8 cellular contexts compared by ENCODE assay signal in the genomic region with DNA sequence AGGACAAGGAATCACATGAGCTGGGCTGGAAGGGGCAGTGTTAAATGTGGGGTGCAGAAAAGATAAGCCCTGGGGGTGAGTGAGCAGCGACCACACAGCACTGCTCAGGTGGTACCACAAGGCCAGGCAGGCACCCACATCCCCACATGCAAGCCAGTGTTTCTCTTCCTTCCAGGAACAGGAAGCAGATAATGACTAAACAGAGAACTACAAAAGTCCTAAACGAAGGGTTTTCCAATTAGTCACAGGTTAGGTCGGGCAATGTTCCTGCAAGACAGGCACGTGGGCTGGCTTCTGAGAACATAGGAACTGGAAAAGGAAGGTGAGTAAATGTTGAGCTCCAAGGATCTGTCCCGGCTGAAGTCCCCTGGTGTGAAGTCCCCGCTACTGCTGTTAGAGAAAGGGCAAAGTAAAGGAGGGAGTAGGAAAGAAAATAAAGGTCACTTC. TPM values are rescaled to one million over a fixed set of nuclear protein-coding genes. Genes with fewer than 3 reads are reported as not detected.
DNase-seq lines count a peak whose midpoint lies in the region; ATAC-seq and TF ChIP-seq lines count a peak whose summit lies in the region.

No MANE protein-coding gene starts in this region.

- intact Hi-C loops in adrenal gland (cut with DNase I), result no loop called here
- intact Hi-C loops in testis (cut with DNase I; ENCODE audit: low total_unique reads), result no loop called here

- H3K4me1 ChIP-seq in adrenal gland (replicated peaks in 1 of 2) (peaks cover 13 to 60% of the 10 kb centered on the region in 2 donors), testis (peaks cover 34% of the 10 kb centered on the region)

- TF ChIP-seq RAD21 in Ishikawa (IDR thresholded peaks at IDR 0.05; ENCODE audit: low read depth), result no peak

- ATAC-seq in HG02798 (IDR thresholded peaks at IDR 0.05; ENCODE audit: poor library complexity, unreplicated experiment), result no peak
- ATAC-seq in GM21515 (IDR thresholded peaks at IDR 0.05; ENCODE audit: unreplicated experiment), result no peak

- no peaks in the 10 kb centered on the region for H3K27me3 ChIP-seq in adrenal gland
- no peaks in the 10 kb centered on the region for H3K27me3 ChIP-seq in testis

- H3K36me3 ChIP-seq in adrenal gland (replicated peaks in 1 of 2), result no peaks in the 10 kb centered on the region
- no peaks in the 10 kb centered on the region for H3K36me3 ChIP-seq in testis (ENCODE audit: low read depth, missing control alignments)

- H3K27ac ChIP-seq in adrenal gland (peak overlapping the region in 3 of 5 donors; percentile 2 to 74 (median 5)), testis (peak overlapping the region in 1 of 2 donors; percentile 43)

- WGBS in adrenal gland, 4 donors, result 25 to 40% (median 32%) methylated on average over 6 of the region's 6 CpGs
- 36 to 50% methylated on average over 6 of the region's 6 CpGs for WGBS in testis, 2 donors

- DNase-seq in GM03348 (ENCODE audit: low spot score) (peak; percentile 71), adrenal gland (peak in 6 of 7 donors; percentile 32 to 73 (median 51)), islet precursor cell (peak; percentile 91), testis (peak; percentile 31), GDM1 (lab: John Stamatoyannopoulos, UW) (no peak)

- peak in 2 of 6 experiments; percentile 8 to 27 for TF ChIP-seq CTCF in adrenal gland (IDR thresholded peaks at IDR 0.05)
- no peak for TF ChIP-seq CTCF in testis (IDR thresholded peaks at IDR 0.05)

- no peaks in the 10 kb centered on the region for H3K9me3 ChIP-seq in adrenal gland (replicated peaks in 1 of 3)
- no peaks in the 10 kb centered on the region for H3K9me3 ChIP-seq in testis

- H3K4me3 ChIP-seq in adrenal gland, result no peak overlapping the region
- no peak overlapping the region for H3K4me3 ChIP-seq in testis

- TF ChIP-seq POLR2A in adrenal gland (IDR thresholded peaks at IDR 0.05), result no peak
- TF ChIP-seq POLR2A in testis (IDR thresholded peaks at IDR 0.05), result no peak

- peak; percentile 44; the same call in 1 of the 2 replicates for TF ChIP-seq EP300 in Ishikawa (IDR thresholded peaks at IDR 0.05; ENCODE audit: borderline replicate concordance)

TF ChIP-seq in Ishikawa, 13 proteins besides CTCF, POLR2A, EP300 and RAD21:
- TF ChIP-seq TCF12 (IDR thresholded peaks at IDR 0.05; ENCODE audit: low read depth), result no peak
- peak; percentile 50; the same call in 1 of the 2 replicates for TF ChIP-seq TEAD4 (IDR thresholded peaks at IDR 0.05)
- TF ChIP-seq, protein P1, sequence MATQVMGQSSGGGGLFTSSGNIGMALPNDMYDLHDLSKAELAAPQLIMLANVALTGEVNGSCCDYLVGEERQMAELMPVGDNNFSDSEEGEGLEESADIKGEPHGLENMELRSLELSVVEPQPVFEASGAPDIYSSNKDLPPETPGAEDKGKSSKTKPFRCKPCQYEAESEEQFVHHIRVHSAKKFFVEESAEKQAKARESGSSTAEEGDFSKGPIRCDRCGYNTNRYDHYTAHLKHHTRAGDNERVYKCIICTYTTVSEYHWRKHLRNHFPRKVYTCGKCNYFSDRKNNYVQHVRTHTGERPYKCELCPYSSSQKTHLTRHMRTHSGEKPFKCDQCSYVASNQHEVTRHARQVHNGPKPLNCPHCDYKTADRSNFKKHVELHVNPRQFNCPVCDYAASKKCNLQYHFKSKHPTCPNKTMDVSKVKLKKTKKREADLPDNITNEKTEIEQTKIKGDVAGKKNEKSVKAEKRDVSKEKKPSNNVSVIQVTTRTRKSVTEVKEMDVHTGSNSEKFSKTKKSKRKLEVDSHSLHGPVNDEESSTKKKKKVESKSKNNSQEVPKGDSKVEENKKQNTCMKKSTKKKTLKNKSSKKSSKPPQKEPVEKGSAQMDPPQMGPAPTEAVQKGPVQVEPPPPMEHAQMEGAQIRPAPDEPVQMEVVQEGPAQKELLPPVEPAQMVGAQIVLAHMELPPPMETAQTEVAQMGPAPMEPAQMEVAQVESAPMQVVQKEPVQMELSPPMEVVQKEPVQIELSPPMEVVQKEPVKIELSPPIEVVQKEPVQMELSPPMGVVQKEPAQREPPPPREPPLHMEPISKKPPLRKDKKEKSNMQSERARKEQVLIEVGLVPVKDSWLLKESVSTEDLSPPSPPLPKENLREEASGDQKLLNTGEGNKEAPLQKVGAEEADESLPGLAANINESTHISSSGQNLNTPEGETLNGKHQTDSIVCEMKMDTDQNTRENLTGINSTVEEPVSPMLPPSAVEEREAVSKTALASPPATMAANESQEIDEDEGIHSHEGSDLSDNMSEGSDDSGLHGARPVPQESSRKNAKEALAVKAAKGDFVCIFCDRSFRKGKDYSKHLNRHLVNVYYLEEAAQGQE (IDR thresholded peaks at IDR 0.05; ENCODE audit: low read depth), result no peak
- TF ChIP-seq TAF1 (IDR thresholded peaks at IDR 0.05; ENCODE audit: low read depth), result no peak
- no peak for TF ChIP-seq CEBPB (IDR thresholded peaks at IDR 0.05)
- TF ChIP-seq, protein P2, sequence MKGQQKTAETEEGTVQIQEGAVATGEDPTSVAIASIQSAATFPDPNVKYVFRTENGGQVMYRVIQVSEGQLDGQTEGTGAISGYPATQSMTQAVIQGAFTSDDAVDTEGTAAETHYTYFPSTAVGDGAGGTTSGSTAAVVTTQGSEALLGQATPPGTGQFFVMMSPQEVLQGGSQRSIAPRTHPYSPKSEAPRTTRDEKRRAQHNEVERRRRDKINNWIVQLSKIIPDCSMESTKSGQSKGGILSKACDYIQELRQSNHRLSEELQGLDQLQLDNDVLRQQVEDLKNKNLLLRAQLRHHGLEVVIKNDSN (IDR thresholded peaks at IDR 0.05), result peak; percentile 74
- TF ChIP-seq, protein P3, sequence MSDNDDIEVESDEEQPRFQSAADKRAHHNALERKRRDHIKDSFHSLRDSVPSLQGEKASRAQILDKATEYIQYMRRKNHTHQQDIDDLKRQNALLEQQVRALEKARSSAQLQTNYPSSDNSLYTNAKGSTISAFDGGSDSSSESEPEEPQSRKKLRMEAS (IDR thresholded peaks at IDR 0.05), result peak; percentile 88
- no peak for TF ChIP-seq NFIC (IDR thresholded peaks at IDR 0.05)
- TF ChIP-seq YY1 (IDR thresholded peaks at IDR 0.05; ENCODE audit: low read depth), result no peak
- TF ChIP-seq CREB1 (IDR thresholded peaks at IDR 0.05; ENCODE audit: low read depth), result no peak

RNA-seq across cellular contexts. Expression of a gene that starts 19.5 kb away (rescaled TPM):
- total RNA-seq in adrenal gland (10 to 100 TPM in 7 of 8 donors, 1 to 10 TPM in 1; 9.8 to 27.0 (median 19.9) TPM), testis (10 to 100 TPM; 10.2 to 20.4 TPM)
- polyA plus RNA-seq in adrenal gland (1 to 10 TPM in 1 of 3 donors, under 1 TPM in 2; 0.44 to 1.3 (median 0.97) TPM), testis (ENCODE audit: insufficient read depth, low read depth, low replicate concordance) (3.1 TPM)
